Comparison of ENCODE assay signal across 26 cellular contexts in the genomic region with DNA sequence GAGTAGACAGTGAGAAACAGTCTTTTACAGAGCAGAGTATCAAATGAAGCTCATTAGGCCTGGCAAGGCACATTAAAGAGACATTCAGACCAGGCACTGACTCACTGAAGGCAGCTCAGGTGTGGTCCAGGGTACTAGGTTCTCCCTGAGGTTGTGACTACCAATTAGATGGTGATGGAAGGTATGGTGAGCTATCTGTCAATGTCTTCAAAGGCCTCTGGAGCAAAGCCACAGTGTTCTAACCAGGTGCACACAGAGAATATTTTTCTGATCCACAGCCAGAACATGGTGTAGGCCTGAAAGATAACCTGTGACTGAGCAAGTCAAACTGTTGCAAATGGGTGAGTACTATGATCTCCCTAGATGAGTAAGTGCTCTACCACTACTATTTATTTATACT. TPM values are rescaled to one million over a fixed set of nuclear protein-coding genes. Genes with fewer than 3 reads are reported as not detected.
"Had no signal": no experiment of that assay in that cellular context is flagged by ENCODE, and none has a peak within 500 bp of the region (broad histone marks: within the 10 kb centered on the region; RNA-seq: fewer than 3 reads in every experiment).

No MANE protein-coding gene starts in this region.

- H3K27ac ChIP-seq: coronary artery, gastrocnemius medialis, heart right ventricle, left ventricle myocardium inferior, parathyroid adenoma, psoas muscle, right lobe of liver, stomach, thoracic aorta, transverse colon had no signal

- H3K9ac ChIP-seq: parathyroid adenoma had no signal

- H3K27me3 ChIP-seq: gastrocnemius medialis, heart right ventricle, right lobe of liver, stomach, transverse colon had no signal

- H3K4me3 Mint-ChIP-seq: endodermal cell; naive thymus-derived CD4-positive, alpha-beta T cell; nephron progenitor cell; stimulated activated effector memory CD8-positive, alpha-beta T cell treated with anti-CD3 and anti-CD28 coated beads, Interleukin-12 subunit alpha, Interleukin-12 subunit beta, amount 100 ng/mL, for 72 hours had no signal

- H3K4me1 ChIP-seq: parathyroid adenoma, psoas muscle, right lobe of liver had no signal

- FAIRE-seq: endothelial cell of umbilical vein had no signal

- H3K27ac Mint-ChIP-seq: endodermal cell; naive thymus-derived CD4-positive, alpha-beta T cell; nephron progenitor cell; stimulated activated effector memory CD8-positive, alpha-beta T cell treated with anti-CD3 and anti-CD28 coated beads, Interleukin-12 subunit alpha, Interleukin-12 subunit beta, amount 100 ng/mL, for 72 hours had no signal

- H3K36me3 Mint-ChIP-seq: naive thymus-derived CD4-positive, alpha-beta T cell; stimulated activated effector memory CD8-positive, alpha-beta T cell treated with anti-CD3 and anti-CD28 coated beads, Interleukin-12 subunit alpha, Interleukin-12 subunit beta, amount 100 ng/mL, for 72 hours had no signal

- H3K4me3 ChIP-seq: coronary artery, gastrocnemius medialis, heart right ventricle, left ventricle myocardium inferior, lung, psoas muscle, right lobe of liver, stomach, thoracic aorta, transverse colon had no signal

- H2AFZ ChIP-seq: parathyroid adenoma had no signal

- DNase-seq: effector CD4-positive, alpha-beta T cell; endodermal cell; gastrocnemius medialis; heart right ventricle; hypothalamus; islet precursor cell; left cardiac atrium; left ventricle myocardium inferior; naive thymus-derived CD4-positive, alpha-beta T cell; nephron progenitor cell; psoas muscle; retina; right lobe of liver; stimulated activated CD4-positive, alpha-beta T cell treated with anti-CD3 and anti-CD28 coated beads, Interleukin-4, amount 100 ng/mL, for 1 hour; stimulated activated CD8-positive, alpha-beta memory T cell treated with anti-CD3 and anti-CD28 coated beads, Interleukin-4, amount 100 ng/mL, for 48 hours; stomach; substantia nigra; transverse colon had no signal

- H3K9me3 ChIP-seq: gastrocnemius medialis, heart right ventricle, left ventricle myocardium inferior, psoas muscle, right lobe of liver, stomach, thoracic aorta, transverse colon had no signal

- H3K79me2 ChIP-seq: parathyroid adenoma had no signal

- ATAC-seq: gastrocnemius medialis; heart right ventricle; left cardiac atrium; naive thymus-derived CD4-positive, alpha-beta T cell; psoas muscle; right lobe of liver; stimulated activated effector memory CD8-positive, alpha-beta T cell treated with anti-CD3 and anti-CD28 coated beads, Interleukin-12 subunit alpha, Interleukin-12 subunit beta, amount 100 ng/mL, for 72 hours had no signal

- H3K9me3 Mint-ChIP-seq: endodermal cell; naive thymus-derived CD4-positive, alpha-beta T cell; nephron progenitor cell; stimulated activated effector memory CD8-positive, alpha-beta T cell treated with anti-CD3 and anti-CD28 coated beads, Interleukin-12 subunit alpha, Interleukin-12 subunit beta, amount 100 ng/mL, for 72 hours had no signal

- H3K36me3 ChIP-seq: gastrocnemius medialis, heart right ventricle, left ventricle myocardium inferior, right lobe of liver, stomach, thoracic aorta, transverse colon had no signal

RNA-seq across cellular contexts. Expression of gene EOMES, which starts 51.5 kb away (rescaled TPM):
- total RNA-seq: chondrocyte, dermis microvascular lymphatic vessel endothelial cell, endothelial cell of umbilical vein, gastrocnemius medialis had no signal
- polyA plus RNA-seq: endothelial cell of umbilical vein had no signal
